Comparison of ENCODE assay signal across 6 cellular contexts in the genomic region with DNA sequence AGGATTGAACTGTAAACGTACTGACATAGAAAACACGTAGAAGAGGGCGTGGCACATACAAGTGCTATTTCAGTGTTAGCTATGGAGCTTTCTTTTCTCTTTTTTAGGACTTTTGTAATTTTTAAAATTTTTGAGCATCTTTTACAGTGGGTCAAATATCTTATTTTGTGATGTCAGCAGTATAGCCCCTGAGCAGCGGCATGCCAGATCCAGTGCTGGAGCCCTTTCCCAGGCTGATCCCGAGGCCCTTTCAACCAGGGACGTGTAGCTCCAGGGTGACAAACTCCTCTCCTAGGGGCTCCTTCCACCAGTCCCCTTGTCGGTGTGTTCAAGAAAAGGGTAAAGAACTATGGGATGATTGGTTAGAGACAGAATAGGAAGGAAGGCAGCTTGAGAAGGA.
"Had no signal": no experiment of that assay in that cellular context is flagged by ENCODE, and none has a peak within 500 bp of the region (broad histone marks: within the 10 kb centered on the region; RNA-seq: fewer than 3 reads in every experiment).

No MANE protein-coding gene starts in this region.

- H3K27ac Mint-ChIP-seq: GM23338, H9, IgD-negative memory B cell had no signal

- H3K4me1 Mint-ChIP-seq: GM23338, IgD-negative memory B cell had no signal

- H3K4me3 Mint-ChIP-seq: GM23338, H9, IgD-negative memory B cell had no signal

- ATAC-seq: GM23338 had no signal

- H3K27me3 Mint-ChIP-seq: IgD-negative memory B cell had no signal

- H3K4me3 ChIP-seq: GM23338 had no signal

- H3K36me3 Mint-ChIP-seq: IgD-negative memory B cell had no signal

- H3K4me2 ChIP-seq: GM23338 had no signal

- H2AFZ ChIP-seq: GM23338 had no signal

- H3K27ac ChIP-seq: HL-60 had no signal

- DNase-seq: H9, HCEC 1CT, KBM-7 had no signal

- H3K9me3 Mint-ChIP-seq: IgD-negative memory B cell had no signal
